In genomic region chr5:137887831-137888230, GRCh38 we compare ENCODE assay signal across 17 cellular contexts. TPM values are rescaled to one million over a fixed set of nuclear protein-coding genes. Genes with fewer than 3 reads are reported as not detected.
DNase-seq lines count a peak whose midpoint lies in the region; ATAC-seq, FAIRE-seq and TF ChIP-seq lines count a peak whose summit lies in the region.
"Had no signal": no experiment of that assay in that cellular context is flagged by ENCODE, and none has a peak within 500 bp of the region (broad histone marks: within the 10 kb centered on the region; RNA-seq: fewer than 3 reads in every experiment).

No MANE protein-coding gene starts in this region.

- H3K9me3 Mint-ChIP-seq in activated CD4-positive, alpha-beta T cell treated with anti-CD3 and anti-CD28 coated beads for 36 hours (ENCODE audit: low read depth), result no peaks in the 10 kb centered on the region
- H3K9me3 Mint-ChIP-seq in dendritic cell treated with granulocyte-macrophage colony-stimulating factor and Interleukin-4, amounts not matched to agents 40 ng/mL and 50 ng/mL, for 4 days, result no peaks in the 10 kb centered on the region

- H3K27me3 Mint-ChIP-seq in activated CD4-positive, alpha-beta T cell treated with anti-CD3 and anti-CD28 coated beads for 36 hours, result no peaks in the 10 kb centered on the region
- H3K27me3 Mint-ChIP-seq in dendritic cell treated with granulocyte-macrophage colony-stimulating factor and Interleukin-4, amounts not matched to agents 40 ng/mL and 50 ng/mL, for 4 days, result no peaks in the 10 kb centered on the region

- peaks cover 6 to 17% (median 9%) of the 10 kb centered on the region in 3 donors for H3K4me1 ChIP-seq in skeletal muscle tissue (ENCODE audit: control insufficient read depth in 3 of 3, insufficient read depth in 3 of 3, low read length in 3 of 3)

- peaks cover 21% of the 10 kb centered on the region for H3K4me1 Mint-ChIP-seq in activated CD4-positive, alpha-beta T cell treated with anti-CD3 and anti-CD28 coated beads for 36 hours
- peaks cover 20% of the 10 kb centered on the region for H3K4me1 Mint-ChIP-seq in dendritic cell treated with granulocyte-macrophage colony-stimulating factor and Interleukin-4, amounts not matched to agents 40 ng/mL and 50 ng/mL, for 4 days (ENCODE audit: low read depth)

- no peaks in the 10 kb centered on the region for H3K27me3 ChIP-seq in skeletal muscle tissue (ENCODE audit: control insufficient read depth in 3 of 3, insufficient read depth in 3 of 3, low read length in 3 of 3)
- no peaks in the 10 kb centered on the region for H3K27me3 ChIP-seq in brain microvascular endothelial cell (replicated peaks)

- H3K9me3 ChIP-seq in skeletal muscle tissue (ENCODE audit: control insufficient read depth in 3 of 3, low read length in 3 of 3), result no peaks in the 10 kb centered on the region

- in situ Hi-C loops in brain microvascular endothelial cell (cut with HindIII; ENCODE audit: low pct_ligation_motif_present, low sequenced_read_pairs), result no loop called here

- peak overlapping the region; percentile 82 for H3K27ac ChIP-seq in skeletal muscle tissue (ENCODE audit: low read depth, low read length)
- no peak overlapping the region for H3K27ac ChIP-seq in brain microvascular endothelial cell

- peaks cover 16 to 25% (median 19%) of the 10 kb centered on the region in 3 donors for H3K36me3 ChIP-seq in skeletal muscle tissue (ENCODE audit: control insufficient read depth in 3 of 3, insufficient read depth in 3 of 3, low read length in 3 of 3)
- no peaks in the 10 kb centered on the region for H3K36me3 ChIP-seq in brain microvascular endothelial cell (replicated peaks)

- no peak overlapping the region for H3K9ac ChIP-seq in skeletal muscle tissue (ENCODE audit: low read depth in 1 of 3, low read length in 3 of 3)

- H3K4me3 Mint-ChIP-seq in activated CD4-positive, alpha-beta T cell treated with anti-CD3 and anti-CD28 coated beads for 36 hours, result peak overlapping the region; percentile 92
- no peak overlapping the region for H3K4me3 Mint-ChIP-seq in dendritic cell treated with granulocyte-macrophage colony-stimulating factor and Interleukin-4, amounts not matched to agents 40 ng/mL and 50 ng/mL, for 4 days

- POLR2A ChIA-PET in activated CD4-positive, alpha-beta T cell treated with anti-CD3 and anti-CD28 coated beads for 36 hours (lab: Charles Lee), result no interaction called here

- no peak for ATAC-seq in activated CD4-positive, alpha-beta T cell treated with anti-CD3 and anti-CD28 coated beads for 36 hours
- ATAC-seq: activated CD4-positive, CD25-positive, alpha-beta regulatory T cell treated with anti-CD3 and anti-CD28 coated beads, Interleukin-2, amount 50 U/mL, for 24 hours had no signal

- CTCF ChIA-PET in activated CD4-positive, alpha-beta T cell treated with anti-CD3 and anti-CD28 coated beads for 36 hours (lab: Charles Lee), result interaction anchor here (1.5 to 2.7 kb wide), 4 partner anchors 8 to 130 kb away, joined by 4 to 10 read pairs (median 4); no protein-coding TSS in a partner anchor

- no peak for TF ChIP-seq CTCF in brain microvascular endothelial cell (IDR thresholded peaks at IDR 0.05; ENCODE audit: low read depth, low read length, missing control alignments)

- H3K4me3 ChIP-seq in skeletal muscle tissue (ENCODE audit: low read length in 3 of 3) (no peak overlapping the region), brain microvascular endothelial cell (ENCODE audit: low read depth, low read length) (no peak overlapping the region)

- intact Hi-C loops in activated CD4-positive, alpha-beta T cell treated with anti-CD3 and anti-CD28 coated beads for 36 hours (cut with DNase I, micrococcal nuclease), result loop anchor here in 1 of 2 experiments (5.0 kb wide), 1 partner anchor 111 kb away; no protein-coding TSS in a partner anchor
- intact Hi-C loops in dendritic cell treated with granulocyte-macrophage colony-stimulating factor and Interleukin-4, amounts not matched to agents 40 ng/mL and 50 ng/mL, for 4 days (cut with micrococcal nuclease), result no loop called here

- peaks cover 5% of the 10 kb centered on the region for H3K36me3 Mint-ChIP-seq in activated CD4-positive, alpha-beta T cell treated with anti-CD3 and anti-CD28 coated beads for 36 hours (ENCODE audit: low read depth)
- H3K36me3 Mint-ChIP-seq in dendritic cell treated with granulocyte-macrophage colony-stimulating factor and Interleukin-4, amounts not matched to agents 40 ng/mL and 50 ng/mL, for 4 days (ENCODE audit: low read depth), result no peaks in the 10 kb centered on the region

- FAIRE-seq in urothelium cell line (lab: Jason Lieb, UNC), result no peak
- FAIRE-seq: A204.1 had no signal

- DNase-seq in activated CD4-positive, alpha-beta T cell treated with anti-CD3 and anti-CD28 coated beads for 36 hours, result no peak
- no peak for DNase-seq in activated CD4-positive, alpha-beta T cell treated with anti-CD3 and anti-CD28 coated beads, Interleukin-2, amount 50 U/mL, for 4 hours
- DNase-seq in M059J (ENCODE audit: low read depth), result peak; percentile 17
- DNase-seq in brain microvascular endothelial cell, result no peak
- no peak for DNase-seq in urothelium cell line (ENCODE audit: low spot score)
- DNase-seq in stimulated activated CD4-positive, alpha-beta T cell treated with anti-CD3 and anti-CD28 coated beads, Interleukin-1b, Interleukin-23, amount 100 ng/mL, for 48 hours, result no peak
- DNase-seq: activated naive CD4-positive, alpha-beta T cell; DMS79; head of caudate nucleus; NCI-H2107 had no signal

- no peak overlapping the region for H3K27ac Mint-ChIP-seq in activated CD4-positive, alpha-beta T cell treated with anti-CD3 and anti-CD28 coated beads for 36 hours
- peak overlapping the region; percentile 88 for H3K27ac Mint-ChIP-seq in dendritic cell treated with granulocyte-macrophage colony-stimulating factor and Interleukin-4, amounts not matched to agents 40 ng/mL and 50 ng/mL, for 4 days

RNA-seq across cellular contexts. Expression of gene PKD2L2, which starts 1.4 kb away (rescaled TPM):
- total RNA-seq in activated CD4-positive, alpha-beta T cell treated with anti-CD3 and anti-CD28 coated beads for 36 hours, result under 1 TPM in 1 of 2 experiments, not detected in 1; 0.30 TPM
- 0.17 TPM in 1 of 2 replicates, not detected in the other for total RNA-seq in M059J (2014; rRNA removed; shearing (Covaris generic))
- 2.6 TPM for total RNA-seq in skeletal muscle tissue
- total RNA-seq: dermis microvascular lymphatic vessel endothelial cell, lung microvascular endothelial cell, RPMI7951 had no signal

RNA-seq across cellular contexts. Expression of gene MYOT, which starts 20.2 kb away (rescaled TPM):
- not detected for total RNA-seq in activated CD4-positive, alpha-beta T cell treated with anti-CD3 and anti-CD28 coated beads for 36 hours
- total RNA-seq in M059J (2014; rRNA removed; shearing (Covaris generic)), result not detected in 2 replicates
- total RNA-seq in skeletal muscle tissue, result 54.8 TPM
- total RNA-seq: dermis microvascular lymphatic vessel endothelial cell, lung microvascular endothelial cell, RPMI7951 had no signal

Comparison
In these comparisons a context has a peak if more than half of its experiments do, and no peak if none do; other contexts are left out.
1. RNA of gene MYOT, which starts 20.2 kb away (total RNA-seq): 54.8 TPM in skeletal muscle tissue (single experiment); not detected in activated CD4-positive, alpha-beta T cell treated with anti-CD3 and anti-CD28 coated beads for 36 hours and not detected in M059J; every median in the first group is over 10 times any median in the second.